28 cellular contexts compared by ENCODE assay signal in genomic region chr6:5051394-5051793, GRCh38. TPM values are rescaled to one million over a fixed set of nuclear protein-coding genes. Genes with fewer than 3 reads are reported as not detected.
"Had no signal": no experiment of that assay in that cellular context is flagged by ENCODE, and none has a peak within 500 bp of the region (broad histone marks: within the 10 kb centered on the region; RNA-seq: fewer than 3 reads in every experiment).

No MANE protein-coding gene starts in this region.

- H3K4me1 ChIP-seq: gastroesophageal sphincter, left lung, neural progenitor cell, parathyroid adenoma, stomach, thyroid gland, vagina had no signal

- H3K4me3 Mint-ChIP-seq: effector memory CD8-positive, alpha-beta T cell; naive thymus-derived CD4-positive, alpha-beta T cell; nephron; neural progenitor cell had no signal

- H3K27me3 ChIP-seq: gastroesophageal sphincter, heart right ventricle, left lung, neural progenitor cell, stomach, thyroid gland, vagina had no signal

- H3K36me3 ChIP-seq: gastroesophageal sphincter, heart right ventricle, left lung, neural progenitor cell, stomach, thyroid gland, vagina had no signal

- H3K9me3 ChIP-seq: thyroid gland had no signal

- DNase-seq: cortex of kidney; effector memory CD8-positive, alpha-beta T cell; foreskin fibroblast; heart right ventricle; hippocampal formation; left cardiac atrium; left lung; mesendoderm; midbrain; naive thymus-derived CD4-positive, alpha-beta T cell; stimulated activated CD4-positive, alpha-beta T cell treated with anti-CD3 and anti-CD28 coated beads, Interleukin-12 subunit alpha, Interleukin-12 subunit beta, amount 100 ng/mL, for 4 hours; stimulated activated CD4-positive, alpha-beta T cell treated with anti-CD3 and anti-CD28 coated beads, Interleukin-1b, Interleukin-23, amount 100 ng/mL, for 48 hours; stimulated activated CD4-positive, alpha-beta T cell treated with anti-CD3 and anti-CD28 coated beads, Interleukin-4, amount 100 ng/mL, for 1 hour; stimulated activated CD8-positive, alpha-beta memory T cell treated with anti-CD3 and anti-CD28 coated beads, Interleukin-4, amount 100 ng/mL, for 48 hours; stimulated activated naive CD4-positive, alpha-beta T cell; stomach; thyroid gland; trophoblast cell had no signal

- ATAC-seq: effector memory CD8-positive, alpha-beta T cell; esophagus mucosa; gastroesophageal sphincter; heart right ventricle; left cardiac atrium; left lung; naive thymus-derived CD4-positive, alpha-beta T cell; sciatic nerve had no signal

- H3K4me1 Mint-ChIP-seq: neural progenitor cell had no signal

- H3K4me3 ChIP-seq: gastroesophageal sphincter, heart right ventricle, left lung, neural progenitor cell, smooth muscle cell, stomach, thyroid gland, vagina had no signal

- H3K27ac ChIP-seq: epithelial cell of prostate, gastroesophageal sphincter, heart right ventricle, left lung, neural progenitor cell, parathyroid adenoma, stomach, thyroid gland, vagina had no signal

- H3K27ac Mint-ChIP-seq: effector memory CD8-positive, alpha-beta T cell; naive thymus-derived CD4-positive, alpha-beta T cell; nephron; neural progenitor cell; progenitor cell of endocrine pancreas had no signal

RNA-seq across cellular contexts. Expression of gene PPP1R3G, which starts 33.7 kb away (rescaled TPM):
- polyA plus RNA-seq: naive thymus-derived CD4-positive, alpha-beta T cell had no signal
